Comparison of ENCODE assay signal across 20 cellular contexts in genomic region chr1:41807390-41807789, GRCh38.
DNase-seq lines count a peak whose midpoint lies in the region; ATAC-seq and TF ChIP-seq lines count a peak whose summit lies in the region.
"Had no signal": no experiment of that assay in that cellular context is flagged by ENCODE, and none has a peak within 500 bp of the region (broad histone marks: within the 10 kb centered on the region; RNA-seq: fewer than 3 reads in every experiment).

No MANE protein-coding gene starts in this region.

- peaks cover 5% of the 10 kb centered on the region for H3K36me3 Mint-ChIP-seq in T-helper 2 cell treated with Interferon-gamma antibody and Interleukin-4, amounts not matched to agents 5 μg/mL and 100 μg/mL, for 36 hours (ENCODE audit: low read depth)
- no peaks in the 10 kb centered on the region for H3K36me3 Mint-ChIP-seq in CD8-positive, alpha-beta T cell
- H3K36me3 Mint-ChIP-seq in activated T-helper 2 cell treated with anti-CD3 and anti-CD28 coated beads, Interferon-gamma antibody, Interleukin-2, Interleukin-4, amounts not matched to agents 10 μg/mL and 5 μg/mL and 100 μg/mL, durations not matched to agents 14 hours and 24 hours and 36 hours (ENCODE audit: low read depth) = peaks cover 4% of the 10 kb centered on the region
- H3K36me3 Mint-ChIP-seq in immature natural killer cell = no peaks in the 10 kb centered on the region

- H3K27ac ChIP-seq in CD8-positive, alpha-beta T cell (ENCODE audit: low read depth, low read length) = no peak overlapping the region
- H3K27ac ChIP-seq: C4-2B, transverse colon had no signal

- H3K27me3 Mint-ChIP-seq in T-helper 2 cell treated with Interferon-gamma antibody and Interleukin-4, amounts not matched to agents 5 μg/mL and 100 μg/mL, for 36 hours (ENCODE audit: low read depth) = no peaks in the 10 kb centered on the region
- no peaks in the 10 kb centered on the region for H3K27me3 Mint-ChIP-seq in CD8-positive, alpha-beta T cell (ENCODE audit: low read depth)
- H3K27me3 Mint-ChIP-seq in activated T-helper 2 cell treated with anti-CD3 and anti-CD28 coated beads, Interferon-gamma antibody, Interleukin-2, Interleukin-4, amounts not matched to agents 10 μg/mL and 5 μg/mL and 100 μg/mL, durations not matched to agents 14 hours and 24 hours and 36 hours (ENCODE audit: low read depth) = no peaks in the 10 kb centered on the region
- H3K27me3 Mint-ChIP-seq in immature natural killer cell (ENCODE audit: low read depth in 3 of 3) = peaks cover 0 to 5% (median 0%) of the 10 kb centered on the region in 3 donors
- H3K27me3 Mint-ChIP-seq: progenitor cell of endocrine pancreas had no signal

- H3K36me3 ChIP-seq in CD8-positive, alpha-beta T cell (ENCODE audit: insufficient read depth, low read length) = no peaks in the 10 kb centered on the region
- H3K36me3 ChIP-seq: spleen, transverse colon had no signal

- POLR2A ChIA-PET in CD8-positive, alpha-beta T cell (lab: Charles Lee) = no interaction called here

- H3K4me1 ChIP-seq in CD8-positive, alpha-beta T cell (ENCODE audit: insufficient read depth, low read length) = peaks cover 62% of the 10 kb centered on the region

- H3K4me1 Mint-ChIP-seq in T-helper 2 cell treated with Interferon-gamma antibody and Interleukin-4, amounts not matched to agents 5 μg/mL and 100 μg/mL, for 36 hours (ENCODE audit: low read depth) = peaks cover 78% of the 10 kb centered on the region
- H3K4me1 Mint-ChIP-seq in CD8-positive, alpha-beta T cell (ENCODE audit: low read depth) = peaks cover 72% of the 10 kb centered on the region
- H3K4me1 Mint-ChIP-seq in activated T-helper 2 cell treated with anti-CD3 and anti-CD28 coated beads, Interferon-gamma antibody, Interleukin-2, Interleukin-4, amounts not matched to agents 10 μg/mL and 5 μg/mL and 100 μg/mL, durations not matched to agents 14 hours and 24 hours and 36 hours (ENCODE audit: low read depth) = peaks cover 89% of the 10 kb centered on the region
- H3K4me1 Mint-ChIP-seq in immature natural killer cell = peaks cover 80 to 95% of the 10 kb centered on the region in 2 donors

- TF ChIP-seq CTCF in CD8-positive, alpha-beta T cell (IDR thresholded peaks at IDR 0.05) = no peak

- no peak for ATAC-seq in CD8-positive, alpha-beta T cell
- no peak for ATAC-seq in GM18870 (IDR thresholded peaks at IDR 0.05; ENCODE audit: unreplicated experiment)
- ATAC-seq: esophagus mucosa had no signal

- no peaks in the 10 kb centered on the region for H3K27me3 ChIP-seq in CD8-positive, alpha-beta T cell (ENCODE audit: insufficient read depth, low read length)
- H3K27me3 ChIP-seq: spleen, transverse colon had no signal

- DNase-seq in T-helper 2 cell treated with Interferon-gamma antibody and Interleukin-4, amounts not matched to agents 5 μg/mL and 100 μg/mL, for 36 hours (ENCODE audit: low spot score) = no peak
- DNase-seq in T-helper 2 cell (no peak), immature natural killer cell (no peak), KBM-7 (no peak)
- no peak for DNase-seq in CD8-positive, alpha-beta T cell
- DNase-seq in activated T-helper 2 cell treated with anti-CD3 and anti-CD28 coated beads, Interferon-gamma antibody, Interleukin-2, Interleukin-4, amounts not matched to agents 10 μg/mL and 5 μg/mL and 100 μg/mL, durations not matched to agents 14 hours and 24 hours and 36 hours (ENCODE audit: low spot score) = no peak
- DNase-seq in stimulated activated naive CD4-positive, alpha-beta T cell (lab: John Stamatoyannopoulos, UW) = no peak
- DNase-seq: glutamatergic neuron, KG1, mesenchymal stem cell, NCI-H1092, NCI-H2081 treated with DMSO at 0.1 percent for 48 hours, NCI-H524, nephron progenitor cell, spleen, transverse colon had no signal

- in situ Hi-C loops in KBM-7 (cut with MboI; ENCODE audit: low pct_unique_long_range_greater_than_20kb, low sequenced_read_pairs) = no loop called here

- H3K4me3 Mint-ChIP-seq in T-helper 2 cell treated with Interferon-gamma antibody and Interleukin-4, amounts not matched to agents 5 μg/mL and 100 μg/mL, for 36 hours = peak overlapping the region; percentile 57
- H3K4me3 Mint-ChIP-seq in CD8-positive, alpha-beta T cell = peak overlapping the region; percentile 75
- H3K4me3 Mint-ChIP-seq in activated T-helper 2 cell treated with anti-CD3 and anti-CD28 coated beads, Interferon-gamma antibody, Interleukin-2, Interleukin-4, amounts not matched to agents 10 μg/mL and 5 μg/mL and 100 μg/mL, durations not matched to agents 14 hours and 24 hours and 36 hours (ENCODE audit: low read depth) = peak overlapping the region; percentile 59
- H3K4me3 Mint-ChIP-seq in immature natural killer cell = peak overlapping the region; percentile 55 to 76 (median 69)
- H3K4me3 Mint-ChIP-seq: nephron progenitor cell had no signal

- no peak overlapping the region for H3K4me3 ChIP-seq in CD8-positive, alpha-beta T cell (ENCODE audit: low read depth, low read length)
- H3K4me3 ChIP-seq: spleen, transverse colon had no signal

- no peaks in the 10 kb centered on the region for H3K9me3 Mint-ChIP-seq in T-helper 2 cell treated with Interferon-gamma antibody and Interleukin-4, amounts not matched to agents 5 μg/mL and 100 μg/mL, for 36 hours
- no peaks in the 10 kb centered on the region for H3K9me3 Mint-ChIP-seq in CD8-positive, alpha-beta T cell
- H3K9me3 Mint-ChIP-seq in activated T-helper 2 cell treated with anti-CD3 and anti-CD28 coated beads, Interferon-gamma antibody, Interleukin-2, Interleukin-4, amounts not matched to agents 10 μg/mL and 5 μg/mL and 100 μg/mL, durations not matched to agents 14 hours and 24 hours and 36 hours = no peaks in the 10 kb centered on the region
- no peaks in the 10 kb centered on the region for H3K9me3 Mint-ChIP-seq in immature natural killer cell
- H3K9me3 Mint-ChIP-seq: nephron progenitor cell had no signal

- intact Hi-C loops in CD8-positive, alpha-beta T cell (cut with DNase I, micrococcal nuclease) = loop anchor here in 1 of 2 experiments (2.0 kb wide), 1 partner anchor 83 kb away; no protein-coding TSS in a partner anchor
- intact Hi-C loops in activated T-helper 2 cell treated with anti-CD3 and anti-CD28 coated beads, Interferon-gamma antibody, Interleukin-2, Interleukin-4, amounts not matched to agents 10 μg/mL and 5 μg/mL and 100 μg/mL, durations not matched to agents 14 hours and 24 hours and 36 hours (cut with micrococcal nuclease) = loop anchor here (2.0 kb wide), 1 partner anchor 69 kb away; no protein-coding TSS in a partner anchor

- peak overlapping the region; percentile 91 for H3K27ac Mint-ChIP-seq in T-helper 2 cell treated with Interferon-gamma antibody and Interleukin-4, amounts not matched to agents 5 μg/mL and 100 μg/mL, for 36 hours
- H3K27ac Mint-ChIP-seq in CD8-positive, alpha-beta T cell = peak overlapping the region; percentile 96
- peak overlapping the region; percentile 62 for H3K27ac Mint-ChIP-seq in activated T-helper 2 cell treated with anti-CD3 and anti-CD28 coated beads, Interferon-gamma antibody, Interleukin-2, Interleukin-4, amounts not matched to agents 10 μg/mL and 5 μg/mL and 100 μg/mL, durations not matched to agents 14 hours and 24 hours and 36 hours
- peak overlapping the region; percentile 47 to 85 (median 78) for H3K27ac Mint-ChIP-seq in immature natural killer cell
- H3K27ac Mint-ChIP-seq: nephron progenitor cell, progenitor cell of endocrine pancreas had no signal

- no peaks in the 10 kb centered on the region for H3K9me3 ChIP-seq in CD8-positive, alpha-beta T cell (ENCODE audit: low read length)
- H3K9me3 ChIP-seq: spleen, transverse colon had no signal

- CTCF ChIA-PET in CD8-positive, alpha-beta T cell (lab: Charles Lee) = no interaction called here
